In genomic region chr5:168713051-168713450, GRCh38 we compare ENCODE assay signal across 1 cellular context.
TF ChIP-seq lines count a peak whose summit lies in the region.

No MANE protein-coding gene starts in this region.

TF ChIP-seq in HCT116, 20 proteins besides CTCF, POLR2A, EP300 and RAD21 (continued from another document):
- TF ChIP-seq ZBTB33 (IDR thresholded peaks at IDR 0.05; ENCODE audit: extremely low read depth, insufficient replicate concordance, low read length) (no peak), EZH2phosphoT487 (IDR thresholded peaks at IDR 0.05; ENCODE audit: borderline replicate concordance) (no peak), ZNF274 (IDR thresholded peaks at IDR 0.05; ENCODE audit: low read depth, low read length) (no peak), CEBPB (IDR thresholded peaks at IDR 0.05; ENCODE audit: low read depth) (no peak), POLR2AphosphoS5 (IDR thresholded peaks at IDR 0.05; ENCODE audit: low read depth, low read length) (no peak)
